ENCODE assay signal across 30 cellular contexts in the genomic region with DNA sequence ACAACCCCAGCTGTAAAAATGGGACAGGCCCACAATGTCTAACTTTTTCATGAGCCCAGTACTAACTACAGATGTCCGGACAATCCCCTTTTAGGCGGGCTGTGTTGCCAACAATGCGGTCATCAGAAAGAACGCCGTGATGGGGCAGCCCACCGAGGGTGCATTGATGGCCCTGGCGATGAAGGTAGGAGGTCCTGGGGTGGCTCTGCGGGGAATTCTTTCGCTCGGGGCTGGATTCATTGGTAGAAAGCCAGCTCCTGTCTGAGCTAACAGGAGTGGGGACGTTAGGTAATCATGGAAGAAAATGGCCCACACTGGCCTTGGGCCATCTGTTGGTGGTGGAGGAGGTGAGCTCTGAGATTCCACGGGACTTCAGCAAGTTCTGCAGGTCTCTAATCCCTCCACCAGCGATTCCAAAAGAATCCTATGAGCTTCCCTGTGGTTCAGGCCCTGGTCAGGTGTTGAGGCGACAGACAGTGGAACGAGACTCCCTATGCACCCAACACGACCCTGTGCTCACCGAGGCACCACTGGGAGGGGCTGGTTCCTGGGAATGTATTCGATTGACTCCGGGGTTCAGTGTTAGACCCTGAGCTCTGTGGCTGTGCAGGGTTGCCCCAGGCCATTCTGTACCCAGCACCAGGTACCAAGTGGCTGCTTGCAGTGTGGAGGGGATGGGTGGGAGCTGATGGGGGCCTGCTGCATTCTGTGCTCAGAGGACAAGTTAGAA.
"Had no signal": no experiment of that assay in that cellular context is flagged by ENCODE, and none has a peak within 500 bp of the region (broad histone marks: within the 10 kb centered on the region; RNA-seq: fewer than 3 reads in every experiment).

No MANE protein-coding gene starts in this region.

- H3K9me3 ChIP-seq: breast epithelium, gastrocnemius medialis, testis, vagina had no signal

- DNase-seq: activated CD4-positive, alpha-beta memory T cell treated with anti-CD3 and anti-CD28 coated beads, Interleukin-2, amount 10 ng/mL, durations not matched to agents 7 days and 5 days; activated CD4-positive, alpha-beta T cell treated with anti-CD3 and anti-CD28 coated beads for 1 hour; activated CD4-positive, alpha-beta T cell treated with anti-CD3 and anti-CD28 coated beads, Interleukin-2, amount 10 ng/mL, durations not matched to agents 7 days and 5 days; activated gamma-delta T cell treated with Interleukin-2 at 50 U/mL for 16 hours; activated naive CD8-positive, alpha-beta T cell treated with anti-CD3 and anti-CD28 coated beads, Interleukin-2, amount 50 U/mL, for 24 hours; activated T-cell treated with anti-CD3 and anti-CD28 coated beads, Interleukin-2, amount 50 U/mL, for 4 hours; amygdala; central memory CD4-positive, alpha-beta T cell; dermis blood vessel endothelial cell; effector CD8-positive, alpha-beta T cell; gastrocnemius medialis; glutamatergic neuron; left cardiac atrium; left ventricle myocardium superior; mammary epithelial cell; right cardiac atrium; stimulated activated CD4-positive, alpha-beta T cell treated with anti-CD3 and anti-CD28 coated beads, Interleukin-2, amount 100 ng/mL, for 48 hours; stimulated activated naive CD8-positive, alpha-beta T cell treated with anti-CD3 and anti-CD28 coated beads, Interleukin-15, Interleukin-2, amounts not matched to agents 100 U/mL and 50 U/mL, for 24 hours; SW 1271; T-helper 9 cell; testis had no signal

- H3K36me3 ChIP-seq: breast epithelium, gastrocnemius medialis, neural progenitor cell, vagina had no signal

- ATAC-seq: activated naive CD8-positive, alpha-beta T cell treated with anti-CD3 and anti-CD28 coated beads, Interleukin-2, amount 50 U/mL, for 24 hours; activated T-cell treated with anti-CD3 and anti-CD28 coated beads, Interleukin-2, amount 50 U/mL, for 4 hours; activated T-helper 17 cell treated with anti-CD3 and anti-CD28 coated beads, Interleukin-2, amount 50 U/mL, for 72 hours; gastrocnemius medialis; left cardiac atrium; left ventricle myocardium superior; naive thymus-derived CD8-positive, alpha-beta T cell; stimulated activated naive CD8-positive, alpha-beta T cell treated with anti-CD3 and anti-CD28 coated beads, Interleukin-15, Interleukin-2, amounts not matched to agents 100 U/mL and 50 U/mL, for 24 hours had no signal

- H3K9ac ChIP-seq: neural progenitor cell had no signal

- H3K27ac ChIP-seq: breast epithelium, gastrocnemius medialis, neural progenitor cell, testis, vagina had no signal

- H3K4me3 Mint-ChIP-seq: activated CD4-positive, alpha-beta memory T cell treated with anti-CD3 and anti-CD28 coated beads, Interleukin-2, amount 10 ng/mL, durations not matched to agents 7 days and 5 days; activated CD4-positive, alpha-beta T cell treated with anti-CD3 and anti-CD28 coated beads, Interleukin-2, amount 10 ng/mL, durations not matched to agents 7 days and 5 days; activated naive CD4-positive, alpha-beta T cell treated with anti-CD3 and anti-CD28 coated beads, Interleukin-2, amount 50 U/mL, for 24 hours; activated naive CD8-positive, alpha-beta T cell treated with anti-CD3 and anti-CD28 coated beads, Interleukin-2, amount 50 U/mL, for 24 hours; activated T-cell treated with anti-CD3 and anti-CD28 coated beads, Interleukin-2, amount 50 U/mL, for 4 hours; activated T-helper 17 cell treated with anti-CD3 and anti-CD28 coated beads, Interleukin-2, amount 50 U/mL, for 72 hours; mesothelial cell of epicardium; naive thymus-derived CD8-positive, alpha-beta T cell; neural progenitor cell; T-helper 1 cell treated with Interleukin-12 subunit alpha and Interleukin-12 subunit beta and Interleukin-4 antibody, amounts not matched to agents 30 μg/mL and 1 μg/mL, for 36 hours; type B pancreatic cell had no signal

- H3K4me3 ChIP-seq: breast epithelium, gastrocnemius medialis, neural progenitor cell, testis, vagina had no signal

- H3K27me3 ChIP-seq: breast epithelium, neural progenitor cell, testis, vagina had no signal

- H3K27ac Mint-ChIP-seq: activated CD4-positive, alpha-beta memory T cell treated with anti-CD3 and anti-CD28 coated beads, Interleukin-2, amount 10 ng/mL, durations not matched to agents 7 days and 5 days; activated CD4-positive, alpha-beta T cell treated with anti-CD3 and anti-CD28 coated beads, Interleukin-2, amount 10 ng/mL, durations not matched to agents 7 days and 5 days; activated naive CD4-positive, alpha-beta T cell treated with anti-CD3 and anti-CD28 coated beads, Interleukin-2, amount 50 U/mL, for 24 hours; activated naive CD8-positive, alpha-beta T cell treated with anti-CD3 and anti-CD28 coated beads, Interleukin-2, amount 50 U/mL, for 24 hours; activated T-helper 17 cell treated with anti-CD3 and anti-CD28 coated beads, Interleukin-2, amount 50 U/mL, for 72 hours; mesothelial cell of epicardium; T-helper 1 cell treated with Interleukin-12 subunit alpha and Interleukin-12 subunit beta and Interleukin-4 antibody, amounts not matched to agents 30 μg/mL and 1 μg/mL, for 36 hours; type B pancreatic cell had no signal

- H3K4me1 ChIP-seq: breast epithelium, gastrocnemius medialis, vagina had no signal

- H3K9me3 Mint-ChIP-seq: activated CD4-positive, alpha-beta memory T cell treated with anti-CD3 and anti-CD28 coated beads, Interleukin-2, amount 10 ng/mL, durations not matched to agents 7 days and 5 days; activated CD4-positive, alpha-beta T cell treated with anti-CD3 and anti-CD28 coated beads, Interleukin-2, amount 10 ng/mL, durations not matched to agents 7 days and 5 days; activated naive CD4-positive, alpha-beta T cell treated with anti-CD3 and anti-CD28 coated beads, Interleukin-2, amount 50 U/mL, for 24 hours; activated naive CD8-positive, alpha-beta T cell treated with anti-CD3 and anti-CD28 coated beads, Interleukin-2, amount 50 U/mL, for 24 hours; activated T-cell treated with anti-CD3 and anti-CD28 coated beads, Interleukin-2, amount 50 U/mL, for 4 hours; activated T-helper 17 cell treated with anti-CD3 and anti-CD28 coated beads, Interleukin-2, amount 50 U/mL, for 72 hours; mesothelial cell of epicardium; naive thymus-derived CD8-positive, alpha-beta T cell; neural progenitor cell; T-helper 1 cell treated with Interleukin-12 subunit alpha and Interleukin-12 subunit beta and Interleukin-4 antibody, amounts not matched to agents 30 μg/mL and 1 μg/mL, for 36 hours; type B pancreatic cell had no signal

- H3K4me1 Mint-ChIP-seq: activated CD4-positive, alpha-beta memory T cell treated with anti-CD3 and anti-CD28 coated beads, Interleukin-2, amount 10 ng/mL, durations not matched to agents 7 days and 5 days; activated CD4-positive, alpha-beta T cell treated with anti-CD3 and anti-CD28 coated beads, Interleukin-2, amount 10 ng/mL, durations not matched to agents 7 days and 5 days; activated naive CD4-positive, alpha-beta T cell treated with anti-CD3 and anti-CD28 coated beads, Interleukin-2, amount 50 U/mL, for 24 hours; activated naive CD8-positive, alpha-beta T cell treated with anti-CD3 and anti-CD28 coated beads, Interleukin-2, amount 50 U/mL, for 24 hours; activated T-helper 17 cell treated with anti-CD3 and anti-CD28 coated beads, Interleukin-2, amount 50 U/mL, for 72 hours had no signal

- H3K36me3 Mint-ChIP-seq: naive thymus-derived CD8-positive, alpha-beta T cell; neural progenitor cell had no signal
